In the genomic region with DNA sequence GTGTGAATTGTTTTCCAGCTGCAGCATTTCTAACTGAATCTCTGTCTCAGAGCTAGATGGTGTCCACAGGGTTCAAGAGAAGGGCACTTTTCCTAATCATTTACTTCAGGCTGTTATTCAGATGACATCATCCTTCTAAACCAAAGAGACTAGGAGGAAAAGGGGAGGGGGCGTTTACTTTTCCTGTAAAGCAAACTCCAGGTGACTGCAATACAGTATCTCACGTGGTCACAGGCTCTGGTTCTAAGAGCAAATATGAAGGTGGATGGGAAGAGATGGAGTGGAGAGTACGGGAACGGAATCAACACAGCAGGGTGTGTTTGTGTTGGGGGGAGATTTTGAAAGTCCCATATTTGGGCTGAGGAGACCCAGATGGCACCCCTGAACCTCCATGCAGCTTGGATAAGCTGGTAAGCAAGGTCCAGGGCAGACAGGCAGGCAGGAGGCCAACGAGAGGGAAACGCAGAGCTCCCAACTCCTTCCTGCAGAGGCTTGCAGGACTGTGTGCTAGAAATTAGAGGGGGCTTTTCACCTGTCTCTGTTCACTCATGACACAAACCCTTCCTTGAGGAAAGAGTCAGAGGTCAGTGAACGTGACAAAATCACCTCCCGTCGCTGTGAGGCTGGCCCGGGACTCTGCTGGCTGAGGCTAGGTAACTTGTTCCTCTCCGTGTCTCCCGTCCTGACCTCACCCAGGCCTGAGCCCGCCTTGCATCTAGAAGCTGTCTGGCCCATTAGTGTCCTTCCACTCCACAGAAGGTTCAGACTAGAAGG, we compare ENCODE assay signal across 10 cellular contexts.
DNase-seq lines count a peak whose midpoint lies in the region; ATAC-seq and TF ChIP-seq lines count a peak whose summit lies in the region.
"Had no signal": no experiment of that assay in that cellular context is flagged by ENCODE, and none has a peak within 500 bp of the region (broad histone marks: within the 10 kb centered on the region; RNA-seq: fewer than 3 reads in every experiment).

No MANE protein-coding gene starts in this region.

- H3K4me1 ChIP-seq in hepatocyte (ENCODE audit: insufficient read depth), result peaks cover 27% of the 10 kb centered on the region
- H3K4me1 ChIP-seq: transverse colon had no signal

- no peak for TF ChIP-seq POLR2A in erythroblast (IDR thresholded peaks at IDR 0.05; ENCODE audit: low read length)

- no peaks in the 10 kb centered on the region for H3K9me3 Mint-ChIP-seq in activated T-cell treated with anti-CD3 and anti-CD28 coated beads, Interleukin-2, amount 50 U/mL, for 72 hours
- H3K9me3 Mint-ChIP-seq in activated T-cell treated with anti-CD3 and anti-CD28 coated beads, Interleukin-2, amount 50 U/mL, for 4 hours, result no peaks in the 10 kb centered on the region
- no peaks in the 10 kb centered on the region for H3K9me3 Mint-ChIP-seq in stimulated activated naive CD8-positive, alpha-beta T cell treated with anti-CD3 and anti-CD28 coated beads, Interleukin-15, amount 100 ng/mL, for 72 hours

- no peak for DNase-seq in activated T-cell treated with anti-CD3 and anti-CD28 coated beads, Interleukin-2, amount 50 U/mL, for 72 hours
- no peak for DNase-seq in activated T-cell treated with anti-CD3 and anti-CD28 coated beads, Interleukin-2, amount 50 U/mL, for 4 hours
- peak; percentile 100 for DNase-seq in NCI-H2196 treated with DMSO at 0.1 percent for 48 hours (lab: John Stamatoyannopoulos, UW; ENCODE audit: unreplicated experiment)
- peak; percentile 92 for DNase-seq in hepatocyte (ENCODE audit: low spot score)
- no peak for DNase-seq in stimulated activated naive CD8-positive, alpha-beta T cell treated with anti-CD3 and anti-CD28 coated beads, Interleukin-15, amount 100 ng/mL, for 72 hours
- no peak for DNase-seq in cerebellar nuclear complex (lab: John Stamatoyannopoulos, UW)
- DNase-seq in erythroblast (lab: John Stamatoyannopoulos, UW), result no peak
- DNase-seq in left cardiac atrium, result no peak
- DNase-seq: activated CD8-positive, alpha-beta memory T cell treated with anti-CD3 and anti-CD28 coated beads, Interleukin-2, amount 50 U/mL, for 48 hours; transverse colon had no signal

- peaks cover 6% of the 10 kb centered on the region for H3K4me1 Mint-ChIP-seq in activated T-cell treated with anti-CD3 and anti-CD28 coated beads, Interleukin-2, amount 50 U/mL, for 72 hours (ENCODE audit: low read depth)
- peaks cover 6% of the 10 kb centered on the region for H3K4me1 Mint-ChIP-seq in activated T-cell treated with anti-CD3 and anti-CD28 coated beads, Interleukin-2, amount 50 U/mL, for 4 hours (ENCODE audit: low read depth)
- H3K4me1 Mint-ChIP-seq in stimulated activated naive CD8-positive, alpha-beta T cell treated with anti-CD3 and anti-CD28 coated beads, Interleukin-15, amount 100 ng/mL, for 72 hours, result peaks cover 22% of the 10 kb centered on the region

- peaks cover 6% of the 10 kb centered on the region for H3K27me3 Mint-ChIP-seq in activated T-cell treated with anti-CD3 and anti-CD28 coated beads, Interleukin-2, amount 50 U/mL, for 72 hours (ENCODE audit: low read depth)
- peaks cover 6% of the 10 kb centered on the region for H3K27me3 Mint-ChIP-seq in activated T-cell treated with anti-CD3 and anti-CD28 coated beads, Interleukin-2, amount 50 U/mL, for 4 hours (ENCODE audit: low read depth)
- H3K27me3 Mint-ChIP-seq in stimulated activated naive CD8-positive, alpha-beta T cell treated with anti-CD3 and anti-CD28 coated beads, Interleukin-15, amount 100 ng/mL, for 72 hours, result peaks cover 31% of the 10 kb centered on the region

- peak overlapping the region; percentile 93 for H3K27ac ChIP-seq in hepatocyte
- H3K27ac ChIP-seq: transverse colon had no signal

- no peak for TF ChIP-seq CTCF in hepatocyte (IDR thresholded peaks at IDR 0.05; ENCODE audit: poor library complexity)

- 58% methylated on average over 13 of the region's 13 CpGs for WGBS in hepatocyte (ENCODE audit: low lambda C conversion rate, missing lambda C conversion rate)

- H3K4me3 ChIP-seq in hepatocyte, result no peak overlapping the region
- H3K4me3 ChIP-seq: transverse colon had no signal

- no peak overlapping the region for H3K27ac Mint-ChIP-seq in activated T-cell treated with anti-CD3 and anti-CD28 coated beads, Interleukin-2, amount 50 U/mL, for 72 hours
- H3K27ac Mint-ChIP-seq in stimulated activated naive CD8-positive, alpha-beta T cell treated with anti-CD3 and anti-CD28 coated beads, Interleukin-15, amount 100 ng/mL, for 72 hours, result peak overlapping the region in 1 of 2 donors; percentile 1

- no peak for ATAC-seq in activated T-cell treated with anti-CD3 and anti-CD28 coated beads, Interleukin-2, amount 50 U/mL, for 72 hours (replicated peaks in 1 of 2)
- no peak for ATAC-seq in activated T-cell treated with anti-CD3 and anti-CD28 coated beads, Interleukin-2, amount 50 U/mL, for 4 hours
- no peak for ATAC-seq in stimulated activated naive CD8-positive, alpha-beta T cell treated with anti-CD3 and anti-CD28 coated beads, Interleukin-15, amount 100 ng/mL, for 72 hours
- ATAC-seq in left cardiac atrium, result no peak

- H2AFZ ChIP-seq in hepatocyte, result peak overlapping the region; percentile 14

- H3K36me3 ChIP-seq in hepatocyte (replicated peaks; ENCODE audit: insufficient read depth, low read depth), result no peaks in the 10 kb centered on the region
- H3K36me3 ChIP-seq: transverse colon had no signal

- H3K4me2 ChIP-seq in hepatocyte, result peak overlapping the region; percentile 70

- no peaks in the 10 kb centered on the region for H3K9me2 ChIP-seq in hepatocyte (replicated peaks; ENCODE audit: insufficient read depth)

- H3K27me3 ChIP-seq in hepatocyte, result no peaks in the 10 kb centered on the region
- H3K27me3 ChIP-seq: transverse colon had no signal

- H3K9me3 ChIP-seq in hepatocyte (ENCODE audit: low read depth), result no peaks in the 10 kb centered on the region
- H3K9me3 ChIP-seq: transverse colon had no signal

- peak overlapping the region; percentile 15 to 38 for H3K4me3 Mint-ChIP-seq in activated T-cell treated with anti-CD3 and anti-CD28 coated beads, Interleukin-2, amount 50 U/mL, for 72 hours
- no peak overlapping the region for H3K4me3 Mint-ChIP-seq in activated T-cell treated with anti-CD3 and anti-CD28 coated beads, Interleukin-2, amount 50 U/mL, for 4 hours
- peak overlapping the region; percentile 3 to 28 for H3K4me3 Mint-ChIP-seq in stimulated activated naive CD8-positive, alpha-beta T cell treated with anti-CD3 and anti-CD28 coated beads, Interleukin-15, amount 100 ng/mL, for 72 hours

- H3K79me2 ChIP-seq in hepatocyte, result no peaks in the 10 kb centered on the region

- H4K20me1 ChIP-seq in hepatocyte (ENCODE audit: insufficient read depth, poor library complexity, severe bottlenecking), result no peaks in the 10 kb centered on the region

- H3K36me3 Mint-ChIP-seq in activated T-cell treated with anti-CD3 and anti-CD28 coated beads, Interleukin-2, amount 50 U/mL, for 72 hours (ENCODE audit: insufficient read depth in 2 of 2), result no peaks in the 10 kb centered on the region
- H3K36me3 Mint-ChIP-seq in activated T-cell treated with anti-CD3 and anti-CD28 coated beads, Interleukin-2, amount 50 U/mL, for 4 hours (ENCODE audit: insufficient read depth), result no peaks in the 10 kb centered on the region

- intact Hi-C loops in left cardiac atrium (cut with DNase I), result no loop called here

Comparison
In these comparisons a context has a peak if more than half of its experiments do, and no peak if none do; other contexts are left out.
1. DNase-seq: peak in NCI-H2196 treated with DMSO at 0.1 percent for 48 hours (single experiment) and hepatocyte (single experiment); none in activated T-cell treated with anti-CD3 and anti-CD28 coated beads, Interleukin-2, amount 50 U/mL, for 72 hours (0 of 2), activated T-cell treated with anti-CD3 and anti-CD28 coated beads, Interleukin-2, amount 50 U/mL, for 4 hours (single experiment), stimulated activated naive CD8-positive, alpha-beta T cell treated with anti-CD3 and anti-CD28 coated beads, Interleukin-15, amount 100 ng/mL, for 72 hours (0 of 2), cerebellar nuclear complex (0 of 2), erythroblast (0 of 2) and left cardiac atrium (single experiment).